In the genomic region with DNA sequence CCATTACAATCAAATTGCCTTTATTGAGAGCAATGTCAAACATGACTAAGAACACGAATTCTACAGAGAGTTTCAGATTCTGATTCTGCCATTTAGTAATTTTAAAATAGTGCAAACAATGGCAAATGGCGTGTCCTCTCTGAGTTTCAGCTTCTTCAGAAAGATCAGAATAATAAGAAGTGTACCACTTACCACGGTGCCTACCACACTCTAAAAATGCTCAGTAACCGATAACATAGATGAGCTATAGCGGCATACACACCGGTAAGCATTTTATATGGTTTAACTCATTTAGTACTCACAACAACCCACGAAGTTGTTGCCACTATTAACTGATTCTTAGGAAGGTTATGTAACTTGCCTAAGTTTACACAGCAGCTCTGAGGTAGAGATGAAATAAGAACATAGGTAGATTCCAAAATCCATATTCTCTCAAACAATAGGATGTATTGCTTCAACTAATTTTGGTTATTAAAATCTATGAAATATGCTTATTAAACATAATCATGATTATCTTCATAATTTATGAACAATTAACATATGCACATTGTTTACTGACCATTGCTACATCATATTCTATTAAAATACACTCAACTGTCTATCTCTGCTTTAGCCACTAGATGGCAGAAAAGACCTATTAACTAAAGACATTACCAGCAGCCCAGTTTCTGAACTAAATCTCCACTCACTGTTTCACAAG, we compare ENCODE assay signal across 8 cellular contexts. TPM values are rescaled to one million over a fixed set of nuclear protein-coding genes. Genes with fewer than 3 reads are reported as not detected.
DNase-seq lines count a peak whose midpoint lies in the region; FAIRE-seq and TF ChIP-seq lines count a peak whose summit lies in the region.

No MANE protein-coding gene starts in this region.

- peak; percentile 43 for TF ChIP-seq CTCF in GM12864 (IDR thresholded peaks at IDR 0.05; ENCODE audit: low read depth, low read length, missing control alignments)
- TF ChIP-seq CTCF in LNCaP clone FGC (IDR thresholded peaks at IDR 0.05; ENCODE audit: control insufficient read depth, extremely low read depth, insufficient read depth) = peak; percentile 64
- peak; percentile 61 for TF ChIP-seq CTCF in epithelial cell of esophagus (IDR thresholded peaks at IDR 0.05; ENCODE audit: insufficient read depth, low read depth, low read length, missing control alignments)
- TF ChIP-seq CTCF in nephron progenitor cell (IDR thresholded peaks at IDR 0.05) = peak; percentile 86

- peak; percentile 65 for FAIRE-seq in RCC 7860 (lab: Jason Lieb, UNC)

- H3K4me3 Mint-ChIP-seq in nephron progenitor cell = no peak overlapping the region

- DNase-seq in A172 (ENCODE audit: low spot score) (peak; percentile 49), GM12864 (ENCODE audit: low read depth) (peak; percentile 12), HEK293T (ENCODE audit: extremely low spot score) (peak; percentile 32), LNCaP clone FGC (ENCODE audit: low read depth) (peak; percentile 22), RCC 7860 (ENCODE audit: low spot score) (peak; percentile 44), epithelial cell of esophagus (ENCODE audit: low read depth) (peak; percentile 67), nephron progenitor cell (no peak)
- no peak for DNase-seq in effector CD8-positive, alpha-beta T cell (lab: John Stamatoyannopoulos, UW)

- no peaks in the 10 kb centered on the region for H3K9me3 Mint-ChIP-seq in nephron progenitor cell

- POLR2A ChIA-PET in HEK293T (lab: Yijun Ruan, JAX) = no interaction called here

- H3K4me3 ChIP-seq in GM12864 (ENCODE audit: low read depth, low read length) = no peak overlapping the region
- H3K4me3 ChIP-seq in LNCaP clone FGC (ENCODE audit: low read depth, low read length) = no peak overlapping the region
- H3K4me3 ChIP-seq in epithelial cell of esophagus (ENCODE audit: low read length) = no peak overlapping the region

- peaks cover 4% of the 10 kb centered on the region for H3K27me3 Mint-ChIP-seq in nephron progenitor cell (ENCODE audit: low read depth, poor library complexity)

- H3K36me3 Mint-ChIP-seq in nephron progenitor cell (ENCODE audit: low read depth) = no peaks in the 10 kb centered on the region

- no peak overlapping the region for H3K27ac Mint-ChIP-seq in nephron progenitor cell

- H3K4me1 Mint-ChIP-seq in nephron progenitor cell = no peaks in the 10 kb centered on the region

- CTCF ChIA-PET in HEK293T (lab: Yijun Ruan, JAX) = interaction anchor here (1.5 to 2.5 kb wide), 2 partner anchors 155 to 157 kb away, joined by 5 to 22 read pairs; no protein-coding TSS in a partner anchor

TF ChIP-seq in HEK293T, 16 proteins besides CTCF, POLR2A, EP300 and RAD21:
- TF ChIP-seq SUZ12 (IDR thresholded peaks at IDR 0.05) (no peak), PKNOX1 (IDR thresholded peaks at IDR 0.05) (no peak), SP1 (IDR thresholded peaks at IDR 0.05) (no peak), BHLHE40 (IDR thresholded peaks at IDR 0.05; ENCODE audit: borderline replicate concordance) (no peak), FOXA1 (IDR thresholded peaks at IDR 0.05) (no peak), ZNF384 (IDR thresholded peaks at IDR 0.05) (no peak), TARDBP (IDR thresholded peaks at IDR 0.05) (no peak), L3MBTL2 (conservative IDR thresholded peaks at IDR 0.05) (no peak)
TF ChIP-seq in HEK293T: peak in this region for 0.

RNA-seq across cellular contexts. Expression of gene SLC6A15, which starts 38.3 kb away (rescaled TPM):
- total RNA-seq in A172 (2014; rRNA removed; shearing (Covaris generic)) = not detected in 2 replicates

Comparison
In these comparisons a context has a peak if more than half of its experiments do, and no peak if none do; other contexts are left out.
1. DNase-seq: peak in A172 (single experiment), GM12864 (single experiment), HEK293T (single experiment), LNCaP clone FGC (single experiment), RCC 7860 (single experiment) and epithelial cell of esophagus (single experiment); none in nephron progenitor cell (single experiment) and effector CD8-positive, alpha-beta T cell (single experiment).
2. Peak in every context shown above with its lines, with median percentiles within 50 percentile points of each other: CTCF ChIP-seq.